ENCODE assay signal across 10 cellular contexts in genomic region chr2:148553332-148553887, GRCh38.
DNase-seq lines count a peak whose midpoint lies in the region; ATAC-seq and TF ChIP-seq lines count a peak whose summit lies in the region.
"Had no signal": no experiment of that assay in that cellular context is flagged by ENCODE, and none has a peak within 500 bp of the region (broad histone marks: within the 10 kb centered on the region; RNA-seq: fewer than 3 reads in every experiment).

No MANE protein-coding gene starts in this region.

- no peak overlapping the region for H3K27ac Mint-ChIP-seq in activated CD4-positive, alpha-beta T cell treated with anti-CD3 and anti-CD28 coated beads for 36 hours
- no peak overlapping the region for H3K27ac Mint-ChIP-seq in stimulated activated effector memory CD8-positive, alpha-beta T cell treated with anti-CD3 and anti-CD28 coated beads, Interleukin-12 subunit alpha, Interleukin-12 subunit beta, amount 100 ng/mL, for 72 hours

- TF ChIP-seq POLR2A in NB4 (IDR thresholded peaks at IDR 0.05; ENCODE audit: extremely low read depth, insufficient read length): no peak
- no peak for TF ChIP-seq POLR2A in erythroblast (IDR thresholded peaks at IDR 0.05; ENCODE audit: low read length)

- H3K9me3 Mint-ChIP-seq in activated CD4-positive, alpha-beta T cell treated with anti-CD3 and anti-CD28 coated beads for 36 hours (ENCODE audit: low read depth): no peaks in the 10 kb centered on the region
- peaks cover 3% of the 10 kb centered on the region for H3K9me3 Mint-ChIP-seq in stimulated activated effector memory CD8-positive, alpha-beta T cell treated with anti-CD3 and anti-CD28 coated beads, Interleukin-12 subunit alpha, Interleukin-12 subunit beta, amount 100 ng/mL, for 72 hours

- CTCF ChIA-PET in activated CD4-positive, alpha-beta T cell treated with anti-CD3 and anti-CD28 coated beads for 36 hours (lab: Charles Lee): interaction anchor here (0.9 to 2.3 kb wide), 8 partner anchors 13 to 563 kb away, joined by 3 to 14 read pairs (median 4); no protein-coding TSS in a partner anchor

- DNase-seq in activated CD4-positive, alpha-beta T cell treated with anti-CD3 and anti-CD28 coated beads for 36 hours: no peak
- no peak for DNase-seq in activated CD4-positive, alpha-beta T cell treated with anti-CD3 and anti-CD28 coated beads for 48 hours
- DNase-seq in NB4 (ENCODE audit: low read depth) (no peak), fibroblast of the aortic adventitia (ENCODE audit: low read depth) (no peak), GM20000 (ENCODE audit: low spot score) (no peak), erythroblast (lab: John Stamatoyannopoulos, UW) (no peak)
- no peak for DNase-seq in stimulated activated effector memory CD8-positive, alpha-beta T cell treated with anti-CD3 and anti-CD28 coated beads, Interleukin-12 subunit alpha, Interleukin-12 subunit beta, amount 100 ng/mL, for 72 hours (ENCODE audit: low spot score in 2 of 2)
- DNase-seq: NCI-H2107; stimulated activated CD8-positive, alpha-beta memory T cell treated with anti-CD3 and anti-CD28 coated beads, Interleukin-4, amount 100 ng/mL, for 48 hours had no signal

- H3K27me3 Mint-ChIP-seq in activated CD4-positive, alpha-beta T cell treated with anti-CD3 and anti-CD28 coated beads for 36 hours: no peaks in the 10 kb centered on the region

- POLR2A ChIA-PET in activated CD4-positive, alpha-beta T cell treated with anti-CD3 and anti-CD28 coated beads for 36 hours (lab: Charles Lee): interaction anchor here (0.6 to 2.0 kb wide), 2 partner anchors 29 to 90 kb away, joined by 3 to 8 read pairs; no protein-coding TSS in a partner anchor

- peaks cover 2% of the 10 kb centered on the region for H3K4me1 Mint-ChIP-seq in activated CD4-positive, alpha-beta T cell treated with anti-CD3 and anti-CD28 coated beads for 36 hours
- H3K4me1 Mint-ChIP-seq in stimulated activated effector memory CD8-positive, alpha-beta T cell treated with anti-CD3 and anti-CD28 coated beads, Interleukin-12 subunit alpha, Interleukin-12 subunit beta, amount 100 ng/mL, for 72 hours: no peaks in the 10 kb centered on the region

- ATAC-seq in activated CD4-positive, alpha-beta T cell treated with anti-CD3 and anti-CD28 coated beads for 36 hours: peak; percentile 38
- peak; percentile 57 for ATAC-seq in stimulated activated effector memory CD8-positive, alpha-beta T cell treated with anti-CD3 and anti-CD28 coated beads, Interleukin-12 subunit alpha, Interleukin-12 subunit beta, amount 100 ng/mL, for 72 hours
- no peak for ATAC-seq in HG03045 (IDR thresholded peaks at IDR 0.05; ENCODE audit: unreplicated experiment)

- H3K4me3 ChIP-seq in NB4 (ENCODE audit: low read depth, low read length) (peak overlapping the region; percentile 67), fibroblast of the aortic adventitia (ENCODE audit: low read depth, low read length) (peak overlapping the region; percentile 56)

- intact Hi-C loops in activated CD4-positive, alpha-beta T cell treated with anti-CD3 and anti-CD28 coated beads for 36 hours (cut with DNase I, micrococcal nuclease): loop anchor here in 1 of 2 experiments (2.0 kb wide), 2 partner anchors 49 to 91 kb away; partner anchors contain the start of gene EPC2

- H3K36me3 Mint-ChIP-seq in activated CD4-positive, alpha-beta T cell treated with anti-CD3 and anti-CD28 coated beads for 36 hours (ENCODE audit: low read depth): no peaks in the 10 kb centered on the region
- H3K36me3 Mint-ChIP-seq in stimulated activated effector memory CD8-positive, alpha-beta T cell treated with anti-CD3 and anti-CD28 coated beads, Interleukin-12 subunit alpha, Interleukin-12 subunit beta, amount 100 ng/mL, for 72 hours: no peaks in the 10 kb centered on the region

- TF ChIP-seq CTCF in NB4 (IDR thresholded peaks at IDR 0.05; ENCODE audit: low read depth, low read length): no peak
- no peak for TF ChIP-seq CTCF in fibroblast of the aortic adventitia (IDR thresholded peaks at IDR 0.05; ENCODE audit: insufficient read depth, low read length)
- no peak for TF ChIP-seq CTCF in GM20000 (IDR thresholded peaks at IDR 0.05; ENCODE audit: extremely low read depth, missing control alignments)

- no peak overlapping the region for H3K4me3 Mint-ChIP-seq in activated CD4-positive, alpha-beta T cell treated with anti-CD3 and anti-CD28 coated beads for 36 hours
- no peak overlapping the region for H3K4me3 Mint-ChIP-seq in stimulated activated effector memory CD8-positive, alpha-beta T cell treated with anti-CD3 and anti-CD28 coated beads, Interleukin-12 subunit alpha, Interleukin-12 subunit beta, amount 100 ng/mL, for 72 hours
